In the genomic region with DNA sequence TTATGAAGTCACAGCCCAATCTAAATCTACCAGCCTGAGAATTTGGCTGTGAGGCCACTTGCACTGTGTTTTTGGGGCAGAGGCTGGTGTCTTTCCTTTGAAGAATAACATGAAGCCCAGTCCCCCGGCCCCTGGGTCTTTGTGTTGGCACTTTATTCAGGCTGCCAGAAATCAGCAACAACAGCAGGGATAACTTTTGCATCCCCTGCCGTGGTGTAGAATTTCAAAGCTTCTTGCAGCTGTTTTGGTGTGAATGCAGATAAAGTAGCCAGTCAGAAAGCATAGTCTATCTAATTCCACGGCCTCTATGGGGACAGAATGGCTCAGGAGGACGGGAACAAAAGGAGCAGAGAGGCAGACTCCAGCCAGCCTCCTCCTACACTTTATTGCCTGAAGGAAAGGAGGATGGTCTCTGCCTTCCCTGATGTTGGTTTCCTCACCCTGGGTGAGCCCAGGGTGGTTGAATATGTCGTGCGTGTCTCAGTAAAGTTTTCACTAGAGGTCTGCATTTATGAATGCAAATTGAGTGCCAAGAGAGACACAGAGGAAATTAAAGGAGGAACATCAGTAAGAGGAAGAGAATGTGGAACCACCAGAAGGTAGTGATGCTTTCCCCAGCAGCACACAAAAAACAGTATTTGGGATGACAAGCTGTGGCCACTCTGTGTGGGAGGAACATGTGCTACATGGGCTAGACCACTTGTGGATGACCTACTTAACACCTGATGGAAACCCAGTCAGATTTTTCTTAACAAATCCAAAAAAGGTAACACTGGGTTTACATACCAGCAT, we compare ENCODE assay signal across 12 cellular contexts.
DNase-seq lines count a peak whose midpoint lies in the region; ATAC-seq, FAIRE-seq and TF ChIP-seq lines count a peak whose summit lies in the region.
"Had no signal": no experiment of that assay in that cellular context is flagged by ENCODE, and none has a peak within 500 bp of the region (broad histone marks: within the 10 kb centered on the region; RNA-seq: fewer than 3 reads in every experiment).

No MANE protein-coding gene starts in this region.

- DNase-seq in CD8-positive, alpha-beta T cell = no peak
- DNase-seq in naive B cell (no peak), small intestine (no peak), NCI-H2196 (lab: John Stamatoyannopoulos, UW; ENCODE audit: unreplicated experiment) (no peak), posterior vena cava (ENCODE audit: low spot score) (no peak), aorta (no peak)
- DNase-seq: Caco-2; NK-92 treated with Interleukin-12 subunit alpha and Interleukin-12 subunit beta, amount 100 ng/mL, for 24 hours; stimulated activated CD8-positive, alpha-beta memory T cell treated with anti-CD3 and anti-CD28 coated beads, Interleukin-4, amount 100 ng/mL, for 48 hours had no signal

- no peak for FAIRE-seq in small intestine (lab: Jason Lieb, UNC)
- FAIRE-seq: islet of Langerhans had no signal

- H3K9me3 ChIP-seq in CD8-positive, alpha-beta T cell (ENCODE audit: low read length) = peaks cover 8% of the 10 kb centered on the region
- H3K9me3 ChIP-seq in small intestine (ENCODE audit: control insufficient read depth, low read depth) = no peaks in the 10 kb centered on the region
- no peaks in the 10 kb centered on the region for H3K9me3 ChIP-seq in aorta (ENCODE audit: control insufficient read depth, low read length)
- H3K9me3 ChIP-seq: Caco-2 had no signal

- H3K4me3 Mint-ChIP-seq in CD8-positive, alpha-beta T cell = no peak overlapping the region
- H3K4me3 Mint-ChIP-seq in IgD-negative memory B cell (peak overlapping the region in 2 of 4 donors; percentile 41 to 81), naive B cell (peak overlapping the region in 5 of 8 donors; percentile 20 to 53 (median 48))

- peaks cover 46% of the 10 kb centered on the region for H3K4me1 ChIP-seq in CD8-positive, alpha-beta T cell (ENCODE audit: insufficient read depth, low read length)
- H3K4me1 ChIP-seq in small intestine (ENCODE audit: control insufficient read depth in 2 of 2, insufficient read depth in 1 of 2, low read depth in 1 of 2, low read length in 1 of 2) (peaks cover 0 to 2% of the 10 kb centered on the region in 2 donors), aorta (ENCODE audit: control insufficient read depth in 1 of 2, insufficient read depth in 2 of 2, low read length in 2 of 2) (no peaks in the 10 kb centered on the region)
- H3K4me1 ChIP-seq: Caco-2 had no signal

- intact Hi-C loops in CD8-positive, alpha-beta T cell (cut with DNase I, micrococcal nuclease) = no loop called here
- intact Hi-C loops in posterior vena cava (cut with DNase I) = loop anchor here in 1 of 2 donors (1.0 kb wide), 1 partner anchor 29 kb away; no protein-coding TSS in a partner anchor
- intact Hi-C loops in aorta (cut with DNase I) = no loop called here

- ATAC-seq in CD8-positive, alpha-beta T cell = peak; percentile 9
- ATAC-seq in naive B cell (ENCODE audit: low read depth in 2 of 2) (peak; percentile 68 to 75), aorta (ENCODE audit: low FRiP score) (no peak)

- H3K27me3 ChIP-seq in CD8-positive, alpha-beta T cell (ENCODE audit: insufficient read depth, low read length) = no peaks in the 10 kb centered on the region
- H3K27me3 ChIP-seq in small intestine (ENCODE audit: control insufficient read depth in 2 of 2, insufficient read depth in 2 of 2, low read length in 2 of 2) (no peaks in the 10 kb centered on the region), aorta (ENCODE audit: control insufficient read depth in 1 of 2, insufficient read depth in 2 of 2, low read length in 1 of 2) (no peaks in the 10 kb centered on the region)

- no peak overlapping the region for H3K27ac ChIP-seq in CD8-positive, alpha-beta T cell (ENCODE audit: low read depth, low read length)
- H3K27ac ChIP-seq in cingulate gyrus (ENCODE audit: low read depth, low read length) (peak overlapping the region; percentile 82), small intestine (ENCODE audit: low read depth in 1 of 2, low read length in 1 of 2) (no peak overlapping the region), aorta (ENCODE audit: low read depth in 1 of 2, low read length in 2 of 2) (no peak overlapping the region)

- H3K27ac Mint-ChIP-seq in CD8-positive, alpha-beta T cell = peak overlapping the region; percentile 78
- peak overlapping the region in 2 of 3 donors; percentile 28 to 76 for H3K27ac Mint-ChIP-seq in IgD-negative memory B cell
- peak overlapping the region; percentile 24 to 92 (median 64) for H3K27ac Mint-ChIP-seq in naive B cell

- no peak overlapping the region for H3K4me3 ChIP-seq in CD8-positive, alpha-beta T cell (ENCODE audit: low read depth, low read length)
- H3K4me3 ChIP-seq in small intestine (ENCODE audit: low read depth in 1 of 2, low read length in 2 of 2) (no peak overlapping the region), aorta (ENCODE audit: low read length in 2 of 2) (no peak overlapping the region)

- no peak for TF ChIP-seq CTCF in CD8-positive, alpha-beta T cell (IDR thresholded peaks at IDR 0.05)

- H3K36me3 Mint-ChIP-seq in CD8-positive, alpha-beta T cell = peaks cover 80% of the 10 kb centered on the region
- H3K36me3 Mint-ChIP-seq in IgD-negative memory B cell (peaks cover 5% of the 10 kb centered on the region), naive B cell (peaks cover 0 to 4% of the 10 kb centered on the region in 2 donors)

- H3K9me3 Mint-ChIP-seq in CD8-positive, alpha-beta T cell = peaks cover 6% of the 10 kb centered on the region
- H3K9me3 Mint-ChIP-seq in IgD-negative memory B cell (no peaks in the 10 kb centered on the region), naive B cell (peaks cover 0 to 10% (median 0%) of the 10 kb centered on the region in 7 donors)

- peaks cover 86% of the 10 kb centered on the region for H3K4me1 Mint-ChIP-seq in CD8-positive, alpha-beta T cell (ENCODE audit: low read depth)
- H3K4me1 Mint-ChIP-seq in IgD-negative memory B cell (peaks cover 39 to 52% (median 45%) of the 10 kb centered on the region in 3 donors), naive B cell (peaks cover 51 to 66% (median 65%) of the 10 kb centered on the region in 3 donors)

- WGBS in small intestine, 3 donors = 67 to 72% (median 70%) methylated on average over 6 of the region's 6 CpGs
- WGBS in aorta, 2 donors = 70 to 82% methylated on average over 6 of the region's 6 CpGs

- CTCF ChIA-PET in CD8-positive, alpha-beta T cell (lab: Charles Lee) = interaction anchor here (1.2 kb wide), 1 partner anchor 21 kb away, joined by 3 read pairs; no protein-coding TSS in a partner anchor

- POLR2A ChIA-PET in CD8-positive, alpha-beta T cell (lab: Charles Lee) = interaction anchor here (1.6 kb wide), 1 partner anchor 9 kb away, joined by 6 read pairs; no protein-coding TSS in a partner anchor

- peaks cover 7% of the 10 kb centered on the region for H3K36me3 ChIP-seq in CD8-positive, alpha-beta T cell (ENCODE audit: insufficient read depth, low read length)
- H3K36me3 ChIP-seq in small intestine (ENCODE audit: control insufficient read depth in 2 of 2, insufficient read depth in 2 of 2, low read length in 2 of 2) = no peaks in the 10 kb centered on the region
- no peaks in the 10 kb centered on the region for H3K36me3 ChIP-seq in aorta (ENCODE audit: control insufficient read depth in 1 of 2, insufficient read depth in 2 of 2, low read length in 1 of 2)

- no peaks in the 10 kb centered on the region for H3K27me3 Mint-ChIP-seq in CD8-positive, alpha-beta T cell (ENCODE audit: low read depth)
- no peaks in the 10 kb centered on the region for H3K27me3 Mint-ChIP-seq in IgD-negative memory B cell
- no peaks in the 10 kb centered on the region for H3K27me3 Mint-ChIP-seq in naive B cell
